22 cellular contexts compared by ENCODE assay signal in genomic region chr20:39698706-39699211, GRCh38.
A peak's percentile ranks its signal among the peaks of the same experiment; 100 is the strongest.
DNase-seq lines count a peak whose midpoint lies in the region; ATAC-seq and TF ChIP-seq lines count a peak whose summit lies in the region.
"Had no signal": no experiment of that assay in that cellular context is flagged by ENCODE, and none has a peak within 500 bp of the region (broad histone marks: within the 10 kb centered on the region; RNA-seq: fewer than 3 reads in every experiment).

No MANE protein-coding gene starts in this region.

- H3K9me2 ChIP-seq in GM23248 (ENCODE audit: insufficient read depth), result no peaks in the 10 kb centered on the region

- H3K4me2 ChIP-seq in GM23248 (ENCODE audit: unreplicated experiment), result no peak overlapping the region

- no peak overlapping the region for H3K9ac ChIP-seq in GM23248

- DNase-seq in left ventricle myocardium inferior, result no peak
- DNase-seq in cardiac septum (ENCODE audit: low spot score), result no peak
- peak; percentile 53 for DNase-seq in astrocyte of the cerebellum (ENCODE audit: low read depth)
- DNase-seq in left ventricle myocardium superior, result no peak
- peak; percentile 20 for DNase-seq in smooth muscle cell of the brain vasculature (ENCODE audit: low read depth, low spot score)
- DNase-seq in GM23248, result no peak
- no peak for DNase-seq in left lobe of liver (ENCODE audit: low spot score)
- DNase-seq: C1 segment of cervical spinal cord; CD4-positive, alpha-beta memory T cell; COR-L47; DMS79 treated with DMSO at 0.1 percent for 48 hours; GF-D8; NCI-H1092 treated with DMSO at 0.1 percent for 48 hours; NCI-H1436 treated with DMSO at 0.1 percent for 48 hours; NCI-H1930; NCI-H446; NCI-H524 treated with DMSO at 0.1 percent for 48 hours; NCI-H774; NK-92 treated with Interleukin-12 subunit alpha and Interleukin-12 subunit beta, amount 100 ng/mL, for 24 hours; PC-3; SHP77 had no signal

- H3K9me3 ChIP-seq in left ventricle myocardium inferior (replicated peaks) (no peaks in the 10 kb centered on the region), GM23248 (ENCODE audit: low read depth) (no peaks in the 10 kb centered on the region)

- WGBS in GM23248 (ENCODE audit: low coverage in 1 of 2, low lambda C conversion rate in 2 of 2, missing lambda C conversion rate in 2 of 2), 2 experiments, result 18 to 19% methylated on average over 1 of the region's 1 CpG

- in situ Hi-C loops in astrocyte of the cerebellum (cut with HindIII; ENCODE audit: low sequenced_read_pairs) (no loop called here), GM23248 (cut with MboI) (no loop called here)

- H3F3A ChIP-seq in GM23248 (ENCODE audit: insufficient read depth), result no peaks in the 10 kb centered on the region

- H2AFZ ChIP-seq in GM23248, result no peak overlapping the region

- no peaks in the 10 kb centered on the region for H3K27me3 ChIP-seq in left ventricle myocardium inferior (ENCODE audit: low read depth)
- no peaks in the 10 kb centered on the region for H3K27me3 ChIP-seq in GM23248 (replicated peaks; ENCODE audit: insufficient read depth)

- H3K27ac ChIP-seq in left ventricle myocardium inferior (replicated peaks) (peak overlapping the region; percentile 54), GM23248 (no peak overlapping the region)

- H3K79me2 ChIP-seq in GM23248 (ENCODE audit: insufficient read depth), result no peaks in the 10 kb centered on the region

- no peak overlapping the region for H3K4me3 ChIP-seq in left ventricle myocardium inferior
- no peak overlapping the region for H3K4me3 ChIP-seq in astrocyte of the cerebellum (ENCODE audit: low read depth, low read length)
- no peak overlapping the region for H3K4me3 ChIP-seq in GM23248

- TF ChIP-seq CTCF in left ventricle myocardium inferior (IDR thresholded peaks at IDR 0.05; ENCODE audit: borderline replicate concordance) (no peak), astrocyte of the cerebellum (IDR thresholded peaks at IDR 0.05; ENCODE audit: low read depth, low read length, missing control alignments) (no peak)

- H3K4me1 ChIP-seq in left ventricle myocardium inferior (peaks cover 10% of the 10 kb centered on the region), GM23248 (ENCODE audit: insufficient read depth) (no peaks in the 10 kb centered on the region)

- no peaks in the 10 kb centered on the region for H4K20me1 ChIP-seq in GM23248 (ENCODE audit: insufficient read depth)

- intact Hi-C loops in left ventricle myocardium inferior (cut with micrococcal nuclease), result no loop called here
- intact Hi-C loops in cardiac septum (cut with DNase I), result no loop called here
- intact Hi-C loops in left ventricle myocardium superior (cut with micrococcal nuclease), result no loop called here

- ATAC-seq in left ventricle myocardium superior, result peak; percentile 43
- no peak for ATAC-seq in GM21360 (IDR thresholded peaks at IDR 0.05; ENCODE audit: unreplicated experiment)
- ATAC-seq in left lobe of liver, result no peak
- ATAC-seq: PC-3 had no signal

- H3K36me3 ChIP-seq in left ventricle myocardium inferior, result no peaks in the 10 kb centered on the region
- no peaks in the 10 kb centered on the region for H3K36me3 ChIP-seq in GM23248 (ENCODE audit: low read depth)

Comparison
In these comparisons a context has a peak if more than half of its experiments do, and no peak if none do; other contexts are left out.
1. DNase-seq: peak in astrocyte of the cerebellum (single experiment) and smooth muscle cell of the brain vasculature (single experiment); none in left ventricle myocardium inferior (single experiment), cardiac septum (single experiment), left ventricle myocardium superior (single experiment), GM23248 (single experiment) and left lobe of liver (single experiment).